In the genomic region with DNA sequence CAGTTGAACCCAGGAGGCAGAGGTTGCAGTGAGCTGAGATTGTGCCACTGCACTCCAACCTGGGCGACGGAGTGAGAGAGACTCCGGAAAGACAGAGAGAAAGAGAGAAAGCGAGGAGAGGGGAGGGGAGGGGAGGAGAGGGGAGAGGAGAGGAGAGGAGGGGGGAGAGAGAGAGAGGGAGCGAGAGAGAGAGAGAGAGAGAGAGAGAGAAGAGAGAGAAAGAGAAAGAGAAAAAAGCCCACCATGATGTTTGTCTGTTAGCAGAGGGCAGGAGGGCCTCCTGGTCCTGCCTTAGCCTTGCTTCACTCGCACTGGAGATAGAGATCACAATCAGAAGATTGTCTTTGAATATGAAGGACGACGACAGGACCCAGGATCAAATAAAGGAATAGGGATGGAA, we compare ENCODE assay signal across 31 cellular contexts.
"Had no signal": no experiment of that assay in that cellular context is flagged by ENCODE, and none has a peak within 500 bp of the region (broad histone marks: within the 10 kb centered on the region; RNA-seq: fewer than 3 reads in every experiment).

No MANE protein-coding gene starts in this region.

- H3K27ac ChIP-seq: body of pancreas, colonic mucosa, dorsolateral prefrontal cortex, foreskin keratinocyte, gastrocnemius medialis, heart left ventricle, WERI-Rb-1 had no signal

- DNase-seq: activated B cell treated with CpG ODN at 0.5 μM for 24 hours; activated CD4-positive, alpha-beta T cell treated with anti-CD3 and anti-CD28 coated beads for 48 hours; activated CD4-positive, alpha-beta T cell treated with anti-CD3 and anti-CD28 coated beads, Interleukin-2, amount 50 U/mL, for 1 hour; activated CD4-positive, alpha-beta T cell treated with anti-CD3 and anti-CD28 coated beads, Interleukin-2, amount 50 U/mL, for 48 hours; activated CD8-positive, alpha-beta memory T cell treated with anti-CD3 and anti-CD28 coated beads for 24 hours; activated CD8-positive, alpha-beta T cell treated with anti-CD3 and anti-CD28 coated beads for 36 hours; activated effector memory CD4-positive, alpha-beta T cell treated with Interleukin-2 at 50 U/mL for 16 hours; activated gamma-delta T cell treated with Interleukin-2 at 50 U/mL for 16 hours; activated naive CD4-positive, alpha-beta T cell treated with anti-CD3 and anti-CD28 coated beads, Interleukin-2, amount 50 U/mL, for 16 hours; activated naive CD4-positive, alpha-beta T cell treated with Interleukin-2 at 50 U/mL for 16 hours; activated T-cell treated with anti-CD3 and anti-CD28 coated beads, Interleukin-2, amount 50 U/mL, for 4 hours; amniotic stem cell; anterior cingulate cortex; body of pancreas; caudate nucleus; colonic mucosa; dorsolateral prefrontal cortex; effector memory CD4-positive, alpha-beta T cell; endodermal cell; foreskin keratinocyte; gastrocnemius medialis; glutamatergic neuron; heart left ventricle; T-helper 1 cell; T-helper 17 cell; T1000; WERI-Rb-1 had no signal

- H3K36me3 Mint-ChIP-seq: activated naive CD8-positive, alpha-beta T cell had no signal

- H3K27me3 ChIP-seq: body of pancreas, colonic mucosa, foreskin keratinocyte had no signal

- H3K4me3 ChIP-seq: body of pancreas, colonic mucosa, dorsolateral prefrontal cortex, gastrocnemius medialis, heart left ventricle had no signal

- H3K4me3 Mint-ChIP-seq: activated B cell treated with CpG ODN at 0.5 μM for 24 hours; activated CD8-positive, alpha-beta T cell treated with anti-CD3 and anti-CD28 coated beads for 36 hours; activated naive CD8-positive, alpha-beta T cell; activated T-cell treated with anti-CD3 and anti-CD28 coated beads, Interleukin-2, amount 50 U/mL, for 4 hours; activated T-helper 17 cell treated with anti-CD3 and anti-CD28 coated beads, Interleukin-2, amount 50 U/mL, for 72 hours; endodermal cell; T-helper 17 cell had no signal

- H3K9me3 ChIP-seq: body of pancreas, colonic mucosa, gastrocnemius medialis, heart left ventricle had no signal

- H3K4me1 Mint-ChIP-seq: endodermal cell had no signal

- H3K36me3 ChIP-seq: colonic mucosa, gastrocnemius medialis, heart left ventricle, WERI-Rb-1 had no signal

- H3K9me3 Mint-ChIP-seq: activated B cell treated with CpG ODN at 0.5 μM for 24 hours; activated CD8-positive, alpha-beta T cell treated with anti-CD3 and anti-CD28 coated beads for 36 hours; activated T-cell treated with anti-CD3 and anti-CD28 coated beads, Interleukin-2, amount 50 U/mL, for 4 hours; activated T-helper 17 cell treated with anti-CD3 and anti-CD28 coated beads, Interleukin-2, amount 50 U/mL, for 72 hours had no signal

- H3K4me1 ChIP-seq: colonic mucosa, foreskin keratinocyte, gastrocnemius medialis had no signal

- H3K27ac Mint-ChIP-seq: activated B cell treated with CpG ODN at 0.5 μM for 24 hours; activated CD8-positive, alpha-beta T cell treated with anti-CD3 and anti-CD28 coated beads for 36 hours; activated naive CD8-positive, alpha-beta T cell; activated T-helper 17 cell treated with anti-CD3 and anti-CD28 coated beads, Interleukin-2, amount 50 U/mL, for 72 hours; endodermal cell; T-helper 17 cell had no signal

- H3K27me3 Mint-ChIP-seq: activated B cell treated with CpG ODN at 0.5 μM for 24 hours; activated CD8-positive, alpha-beta T cell treated with anti-CD3 and anti-CD28 coated beads for 36 hours; activated naive CD8-positive, alpha-beta T cell; activated T-helper 17 cell treated with anti-CD3 and anti-CD28 coated beads, Interleukin-2, amount 50 U/mL, for 72 hours; T-helper 17 cell had no signal

- ATAC-seq: activated CD4-positive, CD25-positive, alpha-beta regulatory T cell treated with anti-CD3 and anti-CD28 coated beads, Interleukin-2, amount 50 U/mL, for 24 hours; activated CD8-positive, alpha-beta T cell treated with anti-CD3 and anti-CD28 coated beads for 36 hours; activated T-cell treated with anti-CD3 and anti-CD28 coated beads, Interleukin-2, amount 50 U/mL, for 4 hours; activated T-helper 17 cell treated with anti-CD3 and anti-CD28 coated beads, Interleukin-2, amount 50 U/mL, for 72 hours; body of pancreas; esophagus mucosa; foreskin keratinocyte; gastrocnemius medialis; heart left ventricle; T-helper 17 cell had no signal
